Comparison of ENCODE assay signal across 36 cellular contexts in genomic region chr6:160343144-160343543, GRCh38.
"Had no signal": no experiment of that assay in that cellular context is flagged by ENCODE, and none has a peak within 500 bp of the region (broad histone marks: within the 10 kb centered on the region; RNA-seq: fewer than 3 reads in every experiment).

No MANE protein-coding gene starts in this region.

- H3K4me3 ChIP-seq: MG63 had no signal

- H3K27me3 ChIP-seq: MG63 had no signal

- H3K36me3 ChIP-seq: MG63 had no signal

- H3K9me3 ChIP-seq: MG63 had no signal

- DNase-seq: Karpas-422, Kasumi-1, MG63, MM.1S, MV-4-11, NCI-H1048, NCI-H1092, NCI-H1092 treated with DMSO at 0.1 percent for 48 hours, NCI-H1105, NCI-H1105 treated with DMSO at 0.1 percent for 48 hours, NCI-H1417, NCI-H1417 treated with DMSO at 0.1 percent for 48 hours, NCI-H1436, NCI-H1436 treated with DMSO at 0.1 percent for 48 hours, NCI-H146, NCI-H1694, NCI-H1694 treated with DMSO at 0.1 percent for 48 hours, NCI-H187, NCI-H187 treated with DMSO at 0.1 percent for 48 hours, NCI-H1930, NCI-H2029, NCI-H2029 treated with DMSO at 0.1 percent for 48 hours, NCI-H2081, NCI-H2081 treated with DMSO at 0.1 percent for 48 hours, NCI-H2107, NCI-H2171, NCI-H2171 treated with DMSO at 0.1 percent for 48 hours, NCI-H2227 treated with DMSO at 0.1 percent for 48 hours, NCI-H226, NCI-H345, NCI-H446, NCI-H446 treated with DMSO at 0.1 percent for 48 hours, NCI-H510A, NCI-H510A treated with DMSO at 0.1 percent for 48 hours, NCI-H524, NCI-H524 treated with DMSO at 0.1 percent for 48 hours had no signal
